In genomic region chr5:157267025-157267424, GRCh38 we compare ENCODE assay signal across 8 cellular contexts. TPM values are rescaled to one million over a fixed set of nuclear protein-coding genes. Genes with fewer than 3 reads are reported as not detected.
A peak's percentile ranks its signal among the peaks of the same experiment; 100 is the strongest.
DNase-seq lines count a peak whose midpoint lies in the region; ATAC-seq and TF ChIP-seq lines count a peak whose summit lies in the region.

No MANE protein-coding gene starts in this region.

- no peak overlapping the region for H4K8ac ChIP-seq in IMR-90 (ENCODE audit: low read depth in 2 of 2, low read length in 2 of 2)

- no peak overlapping the region for H3K56ac ChIP-seq in IMR-90 (ENCODE audit: extremely low read depth, insufficient read depth, low read length)

- dilution Hi-C loops in IMR-90 (cut with HindIII; ENCODE audit: low sequenced_read_pairs, unreplicated experiment): no loop called here

- peaks cover 10% of the 10 kb centered on the region; the same call in 1 of the 2 replicates for H4K20me1 ChIP-seq in BLaER1
- H4K20me1 ChIP-seq in IMR-90 (ENCODE audit: insufficient read depth, low read length): no peaks in the 10 kb centered on the region

- H3K23ac ChIP-seq in IMR-90 (ENCODE audit: low read depth, low read length): no peak overlapping the region

- no CpG with 5 or more reads among the region's 3 CpGs for WGBS in IMR-90 (ENCODE audit: extremely low coverage in 2 of 2, insufficient read length in 1 of 2), 2 experiments

- intact Hi-C loops in IMR-90 (cut with micrococcal nuclease): no loop called here

- H2AK9ac ChIP-seq in IMR-90 (replicated peaks; ENCODE audit: low read depth, low read length, poor library complexity): no peak overlapping the region

- DNase-seq in IMR-90 (no peak), coronary artery (ENCODE audit: low spot score) (no peak), NCI-H1694 (lab: John Stamatoyannopoulos, UW) (no peak), NCI-H526 treated with DMSO at 0.1 percent for 48 hours (lab: John Stamatoyannopoulos, UW) (no peak)

- H3K4me1 ChIP-seq in BLaER1: peaks cover 76% of the 10 kb centered on the region
- H3K4me1 ChIP-seq in IMR-90 (ENCODE audit: control insufficient read depth, insufficient read depth, low read length): no peaks in the 10 kb centered on the region
- peaks cover 0 to 9% of the 10 kb centered on the region in 2 donors for H3K4me1 ChIP-seq in muscle layer of duodenum (ENCODE audit: control insufficient read depth in 1 of 2, insufficient read depth in 2 of 2, low read length in 2 of 2)

- POLR2A ChIA-PET in IMR-90 (lab: Charles Lee; ENCODE audit: unreplicated experiment): no interaction called here

- peak overlapping the region; percentile 100 for H3K27ac ChIP-seq in BLaER1
- H3K27ac ChIP-seq in IMR-90 (ENCODE audit: insufficient read depth, low read length): no peak overlapping the region
- peak overlapping the region; percentile 64 to 88 for H3K27ac ChIP-seq in coronary artery
- H3K27ac ChIP-seq in muscle layer of duodenum (ENCODE audit: low read length): no peak overlapping the region

- no peak overlapping the region for H2BK5ac ChIP-seq in IMR-90 (ENCODE audit: low read depth, low read length, poor library complexity, severe bottlenecking)

- no peak overlapping the region for H2BK20ac ChIP-seq in IMR-90 (ENCODE audit: low read depth, low read length)

- H3K36me3 ChIP-seq in BLaER1 (peaks cover 16% of the 10 kb centered on the region), IMR-90 (ENCODE audit: control insufficient read depth, insufficient read depth, low read length) (no peaks in the 10 kb centered on the region), muscle layer of duodenum (ENCODE audit: control insufficient read depth in 1 of 2, insufficient read depth in 2 of 2, low read length in 2 of 2) (no peaks in the 10 kb centered on the region)

- no peaks in the 10 kb centered on the region for H3K79me1 ChIP-seq in IMR-90 (ENCODE audit: low read depth in 1 of 2, low read length in 2 of 2)

- H4K5ac ChIP-seq in IMR-90 (ENCODE audit: low read depth, low read length): no peak overlapping the region

- no TSS peak for BruUV-seq in IMR-90 (replicated peaks; lab: Mats Ljungman, UMichigan)

- H3K4ac ChIP-seq in IMR-90 (ENCODE audit: low read depth, low read length): no peak overlapping the region

- H3K18ac ChIP-seq in IMR-90 (ENCODE audit: low read depth, low read length): no peak overlapping the region

- H3K14ac ChIP-seq in IMR-90 (replicated peaks; ENCODE audit: low read depth, low read length): no peak overlapping the region

- no peak for TF ChIP-seq POLR2A in IMR-90 (IDR thresholded peaks at IDR 0.05; ENCODE audit: low read depth, low read length)

- peak overlapping the region; percentile 99 for H3K9ac ChIP-seq in BLaER1
- no peak overlapping the region for H3K9ac ChIP-seq in IMR-90 (ENCODE audit: low read depth, low read length)

- H2BK120ac ChIP-seq in IMR-90 (ENCODE audit: low read depth, low read length): no peak overlapping the region

- ATAC-seq in IMR-90 (ENCODE audit: low read depth): no peak
- no peak for ATAC-seq in HG02763 (IDR thresholded peaks at IDR 0.05; ENCODE audit: unreplicated experiment)
- no peak for ATAC-seq in HG02759 (IDR thresholded peaks at IDR 0.05; ENCODE audit: unreplicated experiment)

- H3K4me2 ChIP-seq in BLaER1 (peak overlapping the region; percentile 97), IMR-90 (ENCODE audit: low read depth, low read length) (peak overlapping the region; percentile 69; the same call in 1 of the 2 replicates)

- H3K4me3 ChIP-seq in BLaER1 (peak overlapping the region; percentile 89), IMR-90 (ENCODE audit: insufficient read depth, low read depth, low read length) (no peak overlapping the region), coronary artery (peak overlapping the region; percentile 100), muscle layer of duodenum (ENCODE audit: low read depth in 1 of 2, low read length in 2 of 2) (peak overlapping the region; percentile 46 to 76)

- H2AK5ac ChIP-seq in IMR-90 (ENCODE audit: low read depth, low read length): no peak overlapping the region

- no peak for TF ChIP-seq RAD21 in IMR-90 (IDR thresholded peaks at IDR 0.05; ENCODE audit: low read length)

- in situ Hi-C loops in IMR-90 (cut with MboI; ENCODE audit: low sequenced_read_pairs): no loop called here

- TF ChIP-seq CTCF in IMR-90 (conservative IDR thresholded peaks at IDR 0.05; ENCODE audit: low read depth, low read length): no peak
- TF ChIP-seq CTCF in coronary artery (IDR thresholded peaks at IDR 0.05): no peak

- H3K27me3 ChIP-seq in BLaER1 (no peaks in the 10 kb centered on the region), IMR-90 (ENCODE audit: control insufficient read depth, insufficient read depth, low read length) (peaks cover 20% of the 10 kb centered on the region), muscle layer of duodenum (ENCODE audit: low read depth, low read length) (no peaks in the 10 kb centered on the region)

- H2AFZ ChIP-seq in IMR-90 (replicated peaks; ENCODE audit: low read length, poor library complexity): no peak overlapping the region

- H2BK15ac ChIP-seq in IMR-90 (ENCODE audit: low read depth, low read length): no peak overlapping the region

- CTCF ChIA-PET in IMR-90 (lab: Yijun Ruan, JAX): interaction anchor here (1.0 to 1.2 kb wide), 2 partner anchors 14 to 15 kb away, joined by 3 read pairs; no protein-coding TSS in a partner anchor

- H3K9me3 ChIP-seq in BLaER1 (no peaks in the 10 kb centered on the region), IMR-90 (ENCODE audit: control insufficient read depth, insufficient read depth, low read length) (no peaks in the 10 kb centered on the region), muscle layer of duodenum (ENCODE audit: control insufficient read depth in 1 of 2, low read length in 2 of 2) (no peaks in the 10 kb centered on the region)

- no peak overlapping the region for H4K91ac ChIP-seq in IMR-90 (ENCODE audit: insufficient read depth, low read depth, low read length)

- H3K9me1 ChIP-seq in IMR-90 (ENCODE audit: insufficient read depth, low read length): no peaks in the 10 kb centered on the region

TF ChIP-seq in IMR-90, 13 proteins besides CTCF, POLR2A, EP300 and RAD21:
- TF ChIP-seq CEBPB (IDR thresholded peaks at IDR 0.05; ENCODE audit: low read depth, low read length): no peak
- no peak for TF ChIP-seq CHD1 (IDR thresholded peaks at IDR 0.05; ENCODE audit: low read depth, low read length)
- TF ChIP-seq RFX5 (IDR thresholded peaks at IDR 0.05; ENCODE audit: low read depth, low read length): no peak
- no peak for TF ChIP-seq RCOR1 (IDR thresholded peaks at IDR 0.05; ENCODE audit: insufficient replicate concordance, low read length)
- TF ChIP-seq MXI1 (IDR thresholded peaks at IDR 0.05; ENCODE audit: borderline replicate concordance, low read depth, low read length): no peak
- TF ChIP-seq NFE2L2 (IDR thresholded peaks at IDR 0.05; ENCODE audit: low read depth, low read length): no peak
- TF ChIP-seq FOS (IDR thresholded peaks at IDR 0.05; ENCODE audit: low read depth, low read length): no peak
- TF ChIP-seq USF2 (IDR thresholded peaks at IDR 0.05; ENCODE audit: low read depth, low read length): no peak
- no peak for TF ChIP-seq MAZ (IDR thresholded peaks at IDR 0.05; ENCODE audit: borderline replicate concordance, low read depth, low read length)

RNA-seq across cellular contexts. Expression of gene CYFIP2, which starts 1.1 kb away (rescaled TPM):
- 11.7 and 13.4 TPM in 2 replicates for total RNA-seq in IMR-90 (2012; rRNA removed)
- polyA plus RNA-seq in IMR-90 (2012; rRNA removed): 6.7 and 6.8 TPM in 2 replicates
- polyA plus RNA-seq in IMR-90 (2012; cell fraction: cytosol; rRNA removed): 5.7 and 7.9 TPM in 2 replicates
- polyA plus RNA-seq in IMR-90 (2012; cell fraction: nucleus; rRNA removed; ENCODE audit: low replicate concordance): 8.1 and 10.4 TPM in 2 replicates

Comparison
In these comparisons a context has a peak if more than half of its experiments do, and no peak if none do; other contexts are left out.
1. H3K27ac ChIP-seq: peak in BLaER1 (single experiment) and coronary artery (2 of 2); none in IMR-90 (single experiment) and muscle layer of duodenum (single experiment).